ENCODE assay signal across 1 cellular context in genomic region chr20:36547186-36548005, GRCh38.
TF ChIP-seq lines count a peak whose summit lies in the region.

No MANE protein-coding gene starts in this region.

TF ChIP-seq in HepG2, 621 proteins besides CTCF, POLR2A, EP300 and RAD21:
- TF ChIP-seq ZNF768 (CRISPR knock-in tag; IDR thresholded peaks at IDR 0.05) (peak; percentile 86), ZNF629 (CRISPR knock-in tag; conservative IDR thresholded peaks at IDR 0.05) (peak; percentile 90), CHD4 (IDR thresholded peaks at IDR 0.05; ENCODE audit: borderline replicate concordance, low read length) (peak; percentile 90), ZMYM3 (CRISPR knock-in tag; IDR thresholded peaks at IDR 0.05) (peak; percentile 78), CENPT (CRISPR knock-in tag; IDR thresholded peaks at IDR 0.05; ENCODE audit: low read depth) (no peak), RCOR2 (CRISPR knock-in tag; IDR thresholded peaks at IDR 0.05) (0 out of 2 replicates have a peak, but pooled peaks have one; percentile 29), ZNF558 (CRISPR knock-in tag; IDR thresholded peaks at IDR 0.05; ENCODE audit: borderline replicate concordance) (no peak), SRF (IDR thresholded peaks at IDR 0.05; ENCODE audit: low read depth, low read length) (no peak), ZNF441 (CRISPR knock-in tag; IDR thresholded peaks at IDR 0.05; ENCODE audit: borderline replicate concordance) (no peak), RBAK (CRISPR knock-in tag; IDR thresholded peaks at IDR 0.05) (no peak), KDM1A (CRISPR knock-in tag; IDR thresholded peaks at IDR 0.05) (0 out of 2 replicates have a peak, but pooled peaks have one; percentile 26), ZNF280B (CRISPR knock-in tag; IDR thresholded peaks at IDR 0.05; ENCODE audit: borderline replicate concordance) (0 out of 2 replicates have a peak, but pooled peaks have one; percentile 23), SALL1 (CRISPR knock-in tag; IDR thresholded peaks at IDR 0.05) (no peak), KDM5B (CRISPR knock-in tag; IDR thresholded peaks at IDR 0.05; ENCODE audit: borderline replicate concordance) (0 out of 2 replicates have a peak, but pooled peaks have one; percentile 7), CCAR2 (optimal IDR thresholded peaks at IDR 0.05; ENCODE audit: low read depth, low read length) (no peak), NAIF1 (CRISPR knock-in tag; IDR thresholded peaks at IDR 0.05; ENCODE audit: borderline replicate concordance) (no peak)
